Comparison of ENCODE assay signal across 11 cellular contexts in the genomic region with DNA sequence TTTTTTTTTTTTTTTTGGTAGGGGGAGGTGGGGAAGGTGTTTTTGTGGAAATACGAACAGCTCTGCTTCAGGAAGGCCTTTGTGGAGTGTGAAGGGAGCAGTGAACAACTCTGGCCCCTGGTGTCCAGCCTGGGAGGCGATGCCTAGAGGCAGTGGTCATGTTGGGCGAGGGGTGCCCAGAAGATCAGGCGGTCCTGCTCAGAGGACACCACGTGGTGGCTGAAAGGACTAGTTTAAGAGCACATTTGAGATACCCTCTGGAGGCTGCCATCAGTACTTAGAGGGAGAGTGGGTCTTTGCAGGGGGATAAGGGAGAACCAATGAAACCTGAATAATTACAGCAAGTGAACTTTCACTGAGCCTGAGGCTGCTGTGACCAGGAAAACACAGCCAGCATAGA.
"Had no signal": no experiment of that assay in that cellular context is flagged by ENCODE, and none has a peak within 500 bp of the region (broad histone marks: within the 10 kb centered on the region; RNA-seq: fewer than 3 reads in every experiment).

No MANE protein-coding gene starts in this region.

- H3K27me3 ChIP-seq: right atrium auricular region, tibial artery had no signal

- H3K9me3 ChIP-seq: right atrium auricular region, tibial artery had no signal

- H3K4me3 ChIP-seq: right atrium auricular region, tibial artery had no signal

- H3K36me3 ChIP-seq: right atrium auricular region, tibial artery had no signal

- H3K9me3 Mint-ChIP-seq: activated CD4-positive, alpha-beta memory T cell treated with anti-CD3 and anti-CD28 coated beads, Interleukin-2, amount 10 ng/mL, durations not matched to agents 7 days and 5 days; stimulated activated naive B cell treated with anti-CD40 and anti-IgM and Interleukin-4, amounts not matched to agents 10 μg/mL and 1 μg/mL and 100 μg/mL, for 72 hours had no signal

- H3K36me3 Mint-ChIP-seq: stimulated activated naive B cell treated with anti-CD40 and anti-IgM and Interleukin-4, amounts not matched to agents 10 μg/mL and 1 μg/mL and 100 μg/mL, for 72 hours had no signal

- H3K4me3 Mint-ChIP-seq: activated CD4-positive, alpha-beta memory T cell treated with anti-CD3 and anti-CD28 coated beads, Interleukin-2, amount 10 ng/mL, durations not matched to agents 7 days and 5 days; stimulated activated naive B cell treated with anti-CD40 and anti-IgM and Interleukin-4, amounts not matched to agents 10 μg/mL and 1 μg/mL and 100 μg/mL, for 72 hours had no signal

- DNase-seq: activated CD4-positive, alpha-beta memory T cell treated with anti-CD3 and anti-CD28 coated beads, Interleukin-2, amount 10 ng/mL, durations not matched to agents 7 days and 5 days; activated naive CD4-positive, alpha-beta T cell treated with Interleukin-2 at 50 U/mL for 16 hours; anterior cingulate cortex; effector memory CD4-positive, alpha-beta T cell; naive thymus-derived CD4-positive, alpha-beta T cell; nucleus accumbens; stimulated activated CD4-positive, alpha-beta T cell treated with anti-CD3 and anti-CD28 coated beads, Interleukin-4, amount 100 ng/mL, for 1 hour; stimulated activated naive B cell treated with anti-CD40 and anti-IgM and Interleukin-4, amounts not matched to agents 10 μg/mL and 1 μg/mL and 100 μg/mL, for 72 hours; tibial artery had no signal

- H3K4me1 ChIP-seq: right atrium auricular region, tibial artery had no signal

- H3K27ac Mint-ChIP-seq: activated CD4-positive, alpha-beta memory T cell treated with anti-CD3 and anti-CD28 coated beads, Interleukin-2, amount 10 ng/mL, durations not matched to agents 7 days and 5 days; progenitor cell of endocrine pancreas; stimulated activated naive B cell treated with anti-CD40 and anti-IgM and Interleukin-4, amounts not matched to agents 10 μg/mL and 1 μg/mL and 100 μg/mL, for 72 hours had no signal

- H3K27ac ChIP-seq: right atrium auricular region, tibial artery had no signal

- ATAC-seq: naive thymus-derived CD4-positive, alpha-beta T cell; stimulated activated naive B cell treated with anti-CD40 and anti-IgM and Interleukin-4, amounts not matched to agents 10 μg/mL and 1 μg/mL and 100 μg/mL, for 72 hours had no signal
